ENCODE assay signal across 8 cellular contexts in genomic region chr1:94926365-94926914, GRCh38. TPM values are rescaled to one million over a fixed set of nuclear protein-coding genes. Genes with fewer than 3 reads are reported as not detected.
A peak's percentile ranks its signal among the peaks of the same experiment; 100 is the strongest.
DNase-seq lines count a peak whose midpoint lies in the region; ATAC-seq, FAIRE-seq and TF ChIP-seq lines count a peak whose summit lies in the region.

No MANE protein-coding gene starts in this region.

- intact Hi-C loops in PC-9 (cut with micrococcal nuclease; ENCODE audit: unreplicated experiment) (loop anchor here (2.0 to 5.0 kb wide), 6 partner anchors 46 to 399 kb away; partner anchors contain the start of gene RWDD3), kidney (cut with DNase I) (loop anchor here (10.0 kb wide), 1 partner anchor 62 kb away; no protein-coding TSS in a partner anchor)

- H3K27ac ChIP-seq in PC-9 (peak overlapping the region; percentile 64), kidney (ENCODE audit: low read depth in 2 of 2, low read length in 2 of 2) (peak overlapping the region; percentile 99), smooth muscle cell (ENCODE audit: low read depth) (peak overlapping the region; percentile 96)

- no peak for FAIRE-seq in kidney (lab: Jason Lieb, UNC)

- H3K9ac ChIP-seq in kidney (ENCODE audit: low read length in 2 of 2): peak overlapping the region; percentile 90 to 96
- peak overlapping the region; percentile 98 for H3K9ac ChIP-seq in smooth muscle cell (ENCODE audit: low read depth)

- H2AFZ ChIP-seq in PC-9: peak overlapping the region; percentile 83
- no peak overlapping the region for H2AFZ ChIP-seq in smooth muscle cell (ENCODE audit: low read depth)

- H3K36me3 ChIP-seq in PC-9 (ENCODE audit: low read depth) (peaks cover 22% of the 10 kb centered on the region), kidney (ENCODE audit: control insufficient read depth in 1 of 2, insufficient read depth in 2 of 2, low read length in 2 of 2) (peaks cover 3 to 5% of the 10 kb centered on the region in 2 donors), smooth muscle cell (ENCODE audit: low read depth) (no peaks in the 10 kb centered on the region)

- H4K20me1 ChIP-seq in PC-9 (ENCODE audit: insufficient read depth) (peaks cover 15% of the 10 kb centered on the region), smooth muscle cell (ENCODE audit: low read depth) (peaks cover 48% of the 10 kb centered on the region)

- POLR2A ChIA-PET in PC-9 (lab: Charles Lee; ENCODE audit: unreplicated experiment): interaction anchor here (0.6 to 0.7 kb wide), 3 partner anchors 72 to 600 kb away, joined by 3 to 6 read pairs (median 4); no protein-coding TSS in a partner anchor

- H3K4me1 ChIP-seq in PC-9 (replicated peaks; ENCODE audit: insufficient read depth): peaks cover 72% of the 10 kb centered on the region
- H3K4me1 ChIP-seq in kidney (ENCODE audit: control insufficient read depth in 1 of 2, insufficient read depth in 1 of 2, low read depth in 1 of 2, low read length in 2 of 2): peaks cover 18 to 42% of the 10 kb centered on the region in 2 donors
- peaks cover 64% of the 10 kb centered on the region for H3K4me1 ChIP-seq in smooth muscle cell (ENCODE audit: low read depth)

- peak; percentile 26 for ATAC-seq in GM18498 (IDR thresholded peaks at IDR 0.05; ENCODE audit: unreplicated experiment)
- peak; percentile 29 for ATAC-seq in HG02943 (IDR thresholded peaks at IDR 0.05; ENCODE audit: low read depth, unreplicated experiment)

- H3K79me2 ChIP-seq in PC-9 (ENCODE audit: low read depth) (peaks cover 70% of the 10 kb centered on the region), smooth muscle cell (ENCODE audit: low read depth) (peaks cover 84% of the 10 kb centered on the region)

- no TSS peak for BruUV-seq in PC-9 (replicated peaks; lab: Mats Ljungman, UMichigan)

- TF ChIP-seq CTCF in PC-9 (conservative IDR thresholded peaks at IDR 0.05): peak; percentile 67
- TF ChIP-seq CTCF in kidney (IDR thresholded peaks at IDR 0.05; ENCODE audit: borderline replicate concordance, extremely low read depth, insufficient read depth): no peak
- peak; percentile 43 for TF ChIP-seq CTCF in smooth muscle cell (IDR thresholded peaks at IDR 0.05; ENCODE audit: borderline replicate concordance, insufficient read depth, poor library complexity, severe bottlenecking)

- DNase-seq in Ammon's horn (ENCODE audit: low spot score): peak; percentile 52
- peak; percentile 47 to 53 for DNase-seq in PC-9
- peak; percentile 2 for DNase-seq in central memory CD4-positive, alpha-beta T cell
- DNase-seq in kidney: peak; percentile 85
- peak; percentile 69 for DNase-seq in smooth muscle cell (lab: John Stamatoyannopoulos, UW; ENCODE audit: unreplicated experiment)
- DNase-seq in MV-4-11 (lab: John Stamatoyannopoulos, UW): no peak

- H3K4me3 ChIP-seq in PC-9: peak overlapping the region; percentile 67
- peak overlapping the region; percentile 91 to 98 for H3K4me3 ChIP-seq in kidney (ENCODE audit: low read length in 2 of 2)
- H3K4me3 ChIP-seq in smooth muscle cell: peak overlapping the region; percentile 93

- CTCF ChIA-PET in PC-9 (lab: Charles Lee): interaction anchor here (0.9 kb wide), 1 partner anchor 72 kb away, joined by 6 read pairs; no protein-coding TSS in a partner anchor

- H3K9me2 ChIP-seq in PC-9 (ENCODE audit: insufficient read depth): no peaks in the 10 kb centered on the region

- no peaks in the 10 kb centered on the region for H3K27me3 ChIP-seq in PC-9 (ENCODE audit: insufficient read depth, low read depth)
- H3K27me3 ChIP-seq in smooth muscle cell (ENCODE audit: low read depth): no peaks in the 10 kb centered on the region

- H3K9me3 ChIP-seq in PC-9 (ENCODE audit: insufficient read depth, low read depth): no peaks in the 10 kb centered on the region
- no peaks in the 10 kb centered on the region for H3K9me3 ChIP-seq in kidney (ENCODE audit: control insufficient read depth in 1 of 2, low read length in 2 of 2)
- H3K9me3 ChIP-seq in smooth muscle cell (replicated peaks; ENCODE audit: low read depth): no peaks in the 10 kb centered on the region

- WGBS in smooth muscle cell (ENCODE audit: low lambda C conversion rate): under 1% methylated on average over 54 of the region's 65 CpGs

- H3K4me2 ChIP-seq in PC-9 (peak overlapping the region; percentile 81), smooth muscle cell (peak overlapping the region; percentile 88)

- H3F3A ChIP-seq in PC-9 (ENCODE audit: insufficient read depth, low read depth) (peaks cover 24% of the 10 kb centered on the region), smooth muscle cell (ENCODE audit: low read depth) (peaks cover 12% of the 10 kb centered on the region)

RNA-seq across cellular contexts. Expression of gene CNN3, which starts 0.5 kb away (rescaled TPM):
- total RNA-seq in PC-9 (2021) (125 and 135 TPM in 2 replicates), kidney (291 TPM), smooth muscle cell (467 and 525 TPM in 2 replicates)
- polyA plus RNA-seq in kidney (ENCODE audit: insufficient read depth, low read depth, low replicate concordance) (232 TPM), smooth muscle cell (545 and 633 TPM in 2 replicates)
